ENCODE assay signal across 13 cellular contexts in the genomic region with DNA sequence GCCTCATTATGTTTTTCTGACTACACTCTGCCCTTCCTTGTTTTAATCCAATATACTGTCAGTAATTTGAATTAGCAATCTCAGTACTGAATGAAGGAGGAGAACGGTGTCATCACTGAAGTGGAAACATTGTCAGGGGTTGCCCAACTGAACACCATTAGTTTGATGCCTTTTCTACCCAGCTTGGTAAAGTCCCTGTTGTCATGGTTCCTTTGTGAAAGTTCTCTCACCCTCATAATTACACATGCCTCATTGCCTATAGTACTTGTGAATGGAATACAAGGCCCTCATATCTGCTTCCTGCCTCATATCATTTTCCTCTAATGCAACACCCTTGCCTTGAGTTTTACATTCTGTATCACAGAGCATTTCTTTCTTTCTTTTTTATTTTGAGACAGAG.
DNase-seq lines count a peak whose midpoint lies in the region; ATAC-seq and TF ChIP-seq lines count a peak whose summit lies in the region.
"Had no signal": no experiment of that assay in that cellular context is flagged by ENCODE, and none has a peak within 500 bp of the region (broad histone marks: within the 10 kb centered on the region; RNA-seq: fewer than 3 reads in every experiment).

No MANE protein-coding gene starts in this region.

- no peaks in the 10 kb centered on the region for H3K79me2 ChIP-seq in OCI-LY3 (ENCODE audit: low read length)

- no peak for TF ChIP-seq CTCF in OCI-LY3 (IDR thresholded peaks at IDR 0.05; ENCODE audit: low read depth, low read length)

- no peaks in the 10 kb centered on the region for H3K36me3 ChIP-seq in OCI-LY3 (replicated peaks; ENCODE audit: low read depth, low read length)

- H3K9ac ChIP-seq in OCI-LY3 (ENCODE audit: low read length) = no peak overlapping the region

- H3K4me3 ChIP-seq in OCI-LY3 (ENCODE audit: low read length) = no peak overlapping the region

- no peak overlapping the region for H3K27ac ChIP-seq in OCI-LY3 (ENCODE audit: low read length)

- ATAC-seq in GM18508 (IDR thresholded peaks at IDR 0.05; ENCODE audit: insufficient read depth, unreplicated experiment) = peak; percentile 96
- ATAC-seq in GM19452 (IDR thresholded peaks at IDR 0.05; ENCODE audit: unreplicated experiment) = peak; percentile 86
- peak; percentile 91 for ATAC-seq in HG02852 (IDR thresholded peaks at IDR 0.05; ENCODE audit: unreplicated experiment)

- DNase-seq in NCI-H526 treated with DMSO at 0.1 percent for 48 hours (lab: John Stamatoyannopoulos, UW) (no peak), GF-D8 (lab: John Stamatoyannopoulos, UW) (no peak)
- DNase-seq in activated CD4-positive, alpha-beta T cell treated with anti-CD3 and anti-CD28 coated beads for 1 hour = no peak
- no peak for DNase-seq in effector CD8-positive, alpha-beta T cell (lab: John Stamatoyannopoulos, UW)
- DNase-seq: activated CD4-positive, CD25-positive, alpha-beta regulatory T cell; activated gamma-delta T cell; CD4-positive, alpha-beta memory T cell; SHP77; stimulated activated CD4-positive, alpha-beta T cell treated with anti-CD3 and anti-CD28 coated beads, Interleukin-2, amount 100 ng/mL, for 24 hours had no signal

- H3K9me3 ChIP-seq in OCI-LY3 (ENCODE audit: insufficient read depth, low read length) = no peaks in the 10 kb centered on the region

- H3K27me3 ChIP-seq in OCI-LY3 (ENCODE audit: low read depth, low read length) = no peaks in the 10 kb centered on the region

- peaks cover 11% of the 10 kb centered on the region for H3K4me1 ChIP-seq in OCI-LY3 (ENCODE audit: low read length)

- H3K4me2 ChIP-seq in OCI-LY3 (ENCODE audit: low read length) = peak overlapping the region; percentile 63

- no peaks in the 10 kb centered on the region; the same call in 1 of the 2 replicates for H4K20me1 ChIP-seq in OCI-LY3 (ENCODE audit: insufficient read depth, low read length)

- H2AFZ ChIP-seq in OCI-LY3 (ENCODE audit: low read depth, low read length) = no peak overlapping the region
